In the genomic region with DNA sequence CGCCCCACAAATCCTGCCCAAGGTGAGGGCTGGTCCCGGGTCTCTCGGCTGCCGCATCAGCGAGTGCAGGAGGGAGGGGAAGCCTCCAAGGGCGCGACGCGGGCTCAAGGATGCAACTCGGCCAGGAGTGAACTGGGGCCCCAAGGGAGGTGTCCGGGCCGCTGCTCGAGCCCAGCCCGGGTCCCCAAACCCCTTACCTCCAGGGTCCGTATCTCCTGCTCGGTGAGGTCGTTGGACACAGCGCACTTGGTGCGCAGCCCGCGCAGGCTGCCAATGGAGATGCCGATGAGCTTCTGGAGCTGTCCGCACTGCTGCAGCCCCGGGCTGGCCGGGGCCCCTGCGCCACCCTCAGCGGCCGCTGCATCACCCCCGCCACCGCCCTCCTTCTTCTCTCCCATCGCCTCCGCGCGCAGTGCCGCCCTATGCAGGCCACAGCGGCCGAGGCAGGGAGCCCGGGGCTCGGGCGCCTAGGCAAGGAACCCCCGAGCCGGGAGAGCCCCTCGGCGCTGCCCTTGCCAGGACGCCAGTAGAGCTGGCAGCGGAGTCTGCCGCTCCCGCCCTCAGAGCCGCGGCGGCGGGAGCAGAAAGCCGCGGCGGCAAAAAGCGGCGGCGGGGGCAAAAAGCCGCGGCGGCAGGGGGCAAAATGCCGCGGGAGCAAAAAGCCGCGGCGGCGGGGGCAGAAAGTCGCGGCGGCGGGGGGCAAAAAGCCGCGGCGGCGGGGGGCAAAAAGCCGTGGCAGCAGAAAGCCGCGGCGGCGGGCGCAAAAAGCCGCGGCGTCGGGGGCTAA, we compare ENCODE assay signal across 8 cellular contexts.
A peak's percentile ranks its signal among the peaks of the same experiment; 100 is the strongest.
DNase-seq lines count a peak whose midpoint lies in the region; ATAC-seq and TF ChIP-seq lines count a peak whose summit lies in the region.
"Not testable (repeated sequence)": the region's sequence is repeated elsewhere in the genome, so short reads cannot be mapped to it uniquely, and the experiment has no call there.

No MANE protein-coding gene starts in this region.

- not testable (repeated sequence) for H3K9me3 Mint-ChIP-seq in CD4-positive, CD25-positive, alpha-beta regulatory T cell; activated naive CD8-positive, alpha-beta T cell treated with anti-CD3 and anti-CD28 coated beads, Interleukin-2, amount 10 ng/mL, durations not matched to agents 7 days and 5 days; endodermal cell; osteocyte (ENCODE audit: unreplicated experiment)

- not testable (repeated sequence) for ATAC-seq in CD4-positive, CD25-positive, alpha-beta regulatory T cell (ENCODE audit: low read depth in 2 of 2); activated naive CD8-positive, alpha-beta T cell treated with anti-CD3 and anti-CD28 coated beads, Interleukin-2, amount 10 ng/mL, durations not matched to agents 7 days and 5 days (ENCODE audit: low read depth)
- peak; percentile 78; the same call in 1 of the 2 replicates for ATAC-seq in Panc1

- H3K27ac ChIP-seq in CD4-positive, CD25-positive, alpha-beta regulatory T cell (ENCODE audit: insufficient read depth, low read length, poor library complexity, severe bottlenecking); HUES6 (ENCODE audit: low read depth, low read length); Panc1 (ENCODE audit: low read length); endodermal cell (ENCODE audit: low read depth, low read length): not testable (repeated sequence)
- peak overlapping the region; percentile 65 to 74 for H3K27ac ChIP-seq in testis

- not testable (repeated sequence) for H3K27ac Mint-ChIP-seq in CD4-positive, CD25-positive, alpha-beta regulatory T cell; activated naive CD8-positive, alpha-beta T cell treated with anti-CD3 and anti-CD28 coated beads, Interleukin-2, amount 10 ng/mL, durations not matched to agents 7 days and 5 days; endodermal cell; osteocyte (ENCODE audit: unreplicated experiment)

- WGBS in endodermal cell (ENCODE audit: insufficient coverage in 1 of 2, insufficient read length in 1 of 2), 2 experiments: 0 to 1% methylated on average over 2 to 69 of the region's 85 CpGs
- 4% methylated on average over 18 to 53 of the region's 85 CpGs for WGBS in testis, 2 donors

- not testable (repeated sequence) for H3K4me1 Mint-ChIP-seq in CD4-positive, CD25-positive, alpha-beta regulatory T cell; activated naive CD8-positive, alpha-beta T cell treated with anti-CD3 and anti-CD28 coated beads, Interleukin-2, amount 10 ng/mL, durations not matched to agents 7 days and 5 days; endodermal cell; osteocyte (ENCODE audit: unreplicated experiment)

- not testable (repeated sequence) for H3K36me3 Mint-ChIP-seq in CD4-positive, CD25-positive, alpha-beta regulatory T cell; activated naive CD8-positive, alpha-beta T cell treated with anti-CD3 and anti-CD28 coated beads, Interleukin-2, amount 10 ng/mL, durations not matched to agents 7 days and 5 days; endodermal cell (ENCODE audit: low read depth); osteocyte (ENCODE audit: unreplicated experiment)

- POLR2A ChIA-PET in Panc1 (lab: Charles Lee); activated naive CD8-positive, alpha-beta T cell treated with anti-CD3 and anti-CD28 coated beads, Interleukin-2, amount 10 ng/mL, durations not matched to agents 7 days and 5 days (lab: Charles Lee): not testable (repeated sequence)

- not testable (repeated sequence) for TF ChIP-seq CTCF in Panc1 (IDR thresholded peaks at IDR 0.05); endodermal cell (conservative IDR thresholded peaks at IDR 0.05); osteocyte (IDR thresholded peaks at IDR 0.05); testis (IDR thresholded peaks at IDR 0.05)

- not testable (repeated sequence) for H3K4me3 ChIP-seq in CD4-positive, CD25-positive, alpha-beta regulatory T cell (ENCODE audit: low read depth, low read length)
- H3K4me3 ChIP-seq in HUES6 (ENCODE audit: low read depth, low read length): peak overlapping the region; percentile 41
- H3K4me3 ChIP-seq in Panc1 (ENCODE audit: low read depth in 2 of 2, low read length in 2 of 2): peak overlapping the region; percentile 50 to 63
- peak overlapping the region; percentile 75 for H3K4me3 ChIP-seq in endodermal cell (ENCODE audit: low read length)
- peak overlapping the region; percentile 50 to 64 for H3K4me3 ChIP-seq in testis

- not testable (repeated sequence) for H3K27me3 ChIP-seq in CD4-positive, CD25-positive, alpha-beta regulatory T cell (ENCODE audit: control insufficient read depth, insufficient read depth, low read length); testis
- peaks cover 40% of the 10 kb centered on the region for H3K27me3 ChIP-seq in HUES6 (ENCODE audit: control insufficient read depth, insufficient read depth, low read length)
- peaks cover 16% of the 10 kb centered on the region for H3K27me3 ChIP-seq in Panc1 (ENCODE audit: control insufficient read depth, insufficient read depth, low read length)
- peaks cover 28% of the 10 kb centered on the region for H3K27me3 ChIP-seq in endodermal cell (ENCODE audit: control insufficient read depth, insufficient read depth, low read length, poor library complexity, severe bottlenecking)

- H3K27me3 Mint-ChIP-seq in CD4-positive, CD25-positive, alpha-beta regulatory T cell: peaks cover 27% of the 10 kb centered on the region
- H3K27me3 Mint-ChIP-seq in activated naive CD8-positive, alpha-beta T cell treated with anti-CD3 and anti-CD28 coated beads, Interleukin-2, amount 10 ng/mL, durations not matched to agents 7 days and 5 days: peaks cover 24% of the 10 kb centered on the region
- H3K27me3 Mint-ChIP-seq in endodermal cell (ENCODE audit: insufficient read depth) (peaks cover 37% of the 10 kb centered on the region), osteocyte (ENCODE audit: unreplicated experiment) (peaks cover 27% of the 10 kb centered on the region)

- not testable (repeated sequence) for H3K4me1 ChIP-seq in CD4-positive, CD25-positive, alpha-beta regulatory T cell (ENCODE audit: control insufficient read depth, insufficient read depth, low read length, poor library complexity, severe bottlenecking); HUES6 (ENCODE audit: control insufficient read depth, insufficient read depth, low read length); Panc1 (ENCODE audit: control insufficient read depth, insufficient read depth, low read length); endodermal cell (ENCODE audit: control insufficient read depth, insufficient read depth, low read length); testis

- CTCF ChIA-PET in Panc1 (lab: Charles Lee): not testable (repeated sequence)

- H3K4me3 Mint-ChIP-seq in CD4-positive, CD25-positive, alpha-beta regulatory T cell: peak overlapping the region in 3 of 4 donors; percentile 43 to 77 (median 43)
- peak overlapping the region; percentile 21 for H3K4me3 Mint-ChIP-seq in activated naive CD8-positive, alpha-beta T cell treated with anti-CD3 and anti-CD28 coated beads, Interleukin-2, amount 10 ng/mL, durations not matched to agents 7 days and 5 days
- peak overlapping the region; percentile 48 for H3K4me3 Mint-ChIP-seq in endodermal cell
- H3K4me3 Mint-ChIP-seq in osteocyte (ENCODE audit: unreplicated experiment): peak overlapping the region; percentile 63

- TF ChIP-seq POLR2A in testis (IDR thresholded peaks at IDR 0.05): not testable (repeated sequence)

- H3K36me3 ChIP-seq in CD4-positive, CD25-positive, alpha-beta regulatory T cell (ENCODE audit: control insufficient read depth, insufficient read depth, low read length); HUES6 (ENCODE audit: control insufficient read depth, insufficient read depth, low read length); Panc1 (ENCODE audit: control insufficient read depth, insufficient read depth, low read length); endodermal cell (ENCODE audit: control insufficient read depth, insufficient read depth, low read length); testis (ENCODE audit: low read depth, missing control alignments): not testable (repeated sequence)

- intact Hi-C loops in Panc1 (cut with micrococcal nuclease; ENCODE audit: unreplicated experiment); testis (cut with DNase I; ENCODE audit: low total_unique reads): not testable (repeated sequence)

- H3K9me3 ChIP-seq in CD4-positive, CD25-positive, alpha-beta regulatory T cell (ENCODE audit: control insufficient read depth in 2 of 2, low read length in 2 of 2); HUES6 (ENCODE audit: control insufficient read depth, insufficient read depth, low read depth, low read length); Panc1 (ENCODE audit: control insufficient read depth, insufficient read depth, low read depth, low read length); testis: not testable (repeated sequence)
- H3K9me3 ChIP-seq in endodermal cell (ENCODE audit: control insufficient read depth, low read length): peaks cover 13% of the 10 kb centered on the region

- DNase-seq in CD4-positive, CD25-positive, alpha-beta regulatory T cell; Panc1 (ENCODE audit: low read depth, low spot score); testis: not testable (repeated sequence)
- DNase-seq in activated naive CD8-positive, alpha-beta T cell treated with anti-CD3 and anti-CD28 coated beads, Interleukin-2, amount 10 ng/mL, durations not matched to agents 7 days and 5 days: peak; percentile 28
- DNase-seq in endodermal cell (peak; percentile 45), islet precursor cell (peak; percentile 32), osteocyte (ENCODE audit: extremely low spot score, unreplicated experiment) (peak; percentile 73)

- not testable (repeated sequence) for BruUV-seq in Panc1 (replicated peaks; lab: Mats Ljungman, UMichigan)

- H3K9ac ChIP-seq in HUES6 (ENCODE audit: low read length); endodermal cell (ENCODE audit: extremely low read depth, low read length, poor library complexity, severe bottlenecking): not testable (repeated sequence)

- in situ Hi-C loops in Panc1 (cut with HindIII; ENCODE audit: low pct_unique_long_range_greater_than_20kb, low sequenced_read_pairs): not testable (repeated sequence)
